In the genomic region with DNA sequence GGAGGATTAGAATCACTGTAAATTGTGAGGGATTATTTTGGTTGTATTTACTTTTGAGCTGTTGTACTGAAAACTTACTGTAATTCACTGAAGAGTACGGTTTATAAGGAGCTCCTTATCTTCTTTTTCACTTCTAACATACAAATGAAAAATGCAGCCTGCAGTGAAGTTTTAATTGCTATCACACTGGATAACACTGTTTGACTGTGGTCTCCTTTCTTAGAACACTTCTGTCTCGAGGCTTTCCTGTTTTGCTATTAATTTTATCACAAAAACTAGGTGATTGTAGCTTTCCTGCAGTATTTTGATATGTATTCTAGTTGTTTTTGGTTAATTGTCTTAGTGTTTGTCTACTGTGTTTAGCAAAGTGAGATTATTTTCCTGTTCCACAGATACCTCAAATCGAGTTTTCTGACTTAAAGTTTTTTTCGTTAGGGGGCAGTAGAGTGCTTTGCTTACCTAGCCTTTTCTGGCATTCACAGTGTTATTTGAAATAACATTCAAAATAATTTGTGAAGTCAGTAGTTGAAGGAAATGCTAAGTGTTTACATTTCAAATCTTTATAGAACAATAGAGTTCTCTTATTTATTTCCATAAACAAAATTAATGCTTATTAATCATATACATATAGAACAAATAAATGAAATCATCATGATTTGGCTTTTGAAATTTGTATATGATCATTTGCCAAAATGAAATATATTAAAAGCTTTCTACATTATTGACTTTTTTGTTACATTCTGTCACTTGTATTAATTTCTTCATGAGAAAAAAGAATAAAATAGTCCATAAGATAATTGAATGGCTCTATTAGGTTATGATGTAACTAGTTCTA, we compare ENCODE assay signal across 8 cellular contexts. TPM values are rescaled to one million over a fixed set of nuclear protein-coding genes. Genes with fewer than 3 reads are reported as not detected.
DNase-seq lines count a peak whose midpoint lies in the region; ATAC-seq and TF ChIP-seq lines count a peak whose summit lies in the region.
"Had no signal": no experiment of that assay in that cellular context is flagged by ENCODE, and none has a peak within 500 bp of the region (broad histone marks: within the 10 kb centered on the region; RNA-seq: fewer than 3 reads in every experiment).

No MANE protein-coding gene starts in this region.

- no peak overlapping the region for H3K4me3 ChIP-seq in upper lobe of left lung

- ATAC-seq in HG02981 (IDR thresholded peaks at IDR 0.05; ENCODE audit: unreplicated experiment) = peak; percentile 37
- ATAC-seq in upper lobe of left lung (ENCODE audit: low FRiP score in 2 of 2) = no peak
- no peak for ATAC-seq in HG02588 (IDR thresholded peaks at IDR 0.05; ENCODE audit: unreplicated experiment)
- ATAC-seq: activated T-cell treated with anti-CD3 and anti-CD28 coated beads, Interleukin-2, amount 50 U/mL, for 72 hours had no signal

- H3K27ac Mint-ChIP-seq in MCF 10A (ENCODE audit: low read depth, unreplicated experiment) = no peak overlapping the region
- H3K27ac Mint-ChIP-seq: activated T-cell treated with anti-CD3 and anti-CD28 coated beads, Interleukin-2, amount 50 U/mL, for 72 hours had no signal

- TF ChIP-seq CTCF in MCF 10A (IDR thresholded peaks at IDR 0.05; ENCODE audit: unreplicated experiment) (peak; percentile 68), upper lobe of left lung (IDR thresholded peaks at IDR 0.05) (peak in 5 of 6 experiments; percentile 50 to 69 (median 57))

- no TSS peak for BruUV-seq in MCF 10A (replicated peaks; lab: Mats Ljungman, UMichigan)

- H3K4me1 Mint-ChIP-seq in MCF 10A (ENCODE audit: insufficient read depth, unreplicated experiment) = no peaks in the 10 kb centered on the region

- CTCF ChIA-PET in MCF 10A (lab: Yijun Ruan, JAX) = interaction anchor here (0.6 to 3.0 kb wide), 17 partner anchors 9 to 1380 kb away, joined by 3 to 9 read pairs (median 3); no protein-coding TSS in a partner anchor

- no peaks in the 10 kb centered on the region for H3K27me3 ChIP-seq in upper lobe of left lung

- H3K36me3 Mint-ChIP-seq in MCF 10A (ENCODE audit: insufficient read depth, unreplicated experiment) = no peaks in the 10 kb centered on the region

- H3K4me1 ChIP-seq in upper lobe of left lung = peaks cover 0 to 5% (median 0%) of the 10 kb centered on the region in 4 donors

- POLR2A ChIA-PET in MCF 10A (lab: Yijun Ruan, JAX) = interaction anchor here (0.6 kb wide), 1 partner anchor 806 kb away, joined by 3 read pairs; no protein-coding TSS in a partner anchor

- no peak for TF ChIP-seq POLR2A in upper lobe of left lung (IDR thresholded peaks at IDR 0.05)

- WGBS in upper lobe of left lung, 2 donors = 11 to 12% methylated on average over 4 of the region's 4 CpGs

- DNase-seq in GM04504 (ENCODE audit: low read depth) (peak; percentile 24), NCI-H526 (lab: John Stamatoyannopoulos, UW) (peak; percentile 3 to 68), MCF 10A (ENCODE audit: unreplicated experiment) (peak; percentile 57), kidney glomerular epithelial cell (lab: John Stamatoyannopoulos, UW) (peak; percentile 41), upper lobe of left lung (no peak)

- H3K4me3 Mint-ChIP-seq in MCF 10A (ENCODE audit: unreplicated experiment) = no peak overlapping the region
- H3K4me3 Mint-ChIP-seq: activated T-cell treated with anti-CD3 and anti-CD28 coated beads, Interleukin-2, amount 50 U/mL, for 72 hours had no signal

- TF ChIP-seq EP300 in upper lobe of left lung (IDR thresholded peaks at IDR 0.05) = no peak

- peak overlapping the region in 1 of 4 donors; percentile 28 for H3K27ac ChIP-seq in upper lobe of left lung

- no peaks in the 10 kb centered on the region for H3K9me3 Mint-ChIP-seq in MCF 10A (ENCODE audit: unreplicated experiment)
- H3K9me3 Mint-ChIP-seq: activated T-cell treated with anti-CD3 and anti-CD28 coated beads, Interleukin-2, amount 50 U/mL, for 72 hours had no signal

- peaks cover 0 to 2% (median 0%) of the 10 kb centered on the region in 4 donors for H3K36me3 ChIP-seq in upper lobe of left lung

- intact Hi-C loops in MCF 10A (cut with micrococcal nuclease) = loop anchor here (1.0 to 5.0 kb wide), 2 partner anchors 420 to 810 kb away; no protein-coding TSS in a partner anchor

- H3K9me3 ChIP-seq in upper lobe of left lung = no peaks in the 10 kb centered on the region

- no peaks in the 10 kb centered on the region for H3K27me3 Mint-ChIP-seq in MCF 10A (ENCODE audit: insufficient read depth, unreplicated experiment)

RNA-seq across cellular contexts. Expression of a gene that starts 52.9 kb away (rescaled TPM):
- 18.6 and 23.2 TPM in 2 replicates for total RNA-seq in MCF 10A (2022)
- total RNA-seq in upper lobe of left lung = 10 to 100 TPM; 16.5 to 49.2 (median 25.4) TPM

Comparison
In these comparisons a context has a peak if more than half of its experiments do, and no peak if none do; other contexts are left out.
1. DNase-seq: peak in GM04504 (single experiment), NCI-H526 (2 of 2), MCF 10A (single experiment) and kidney glomerular epithelial cell (single experiment); none in upper lobe of left lung (0 of 2).